Comparison of ENCODE assay signal across 26 cellular contexts in the genomic region with DNA sequence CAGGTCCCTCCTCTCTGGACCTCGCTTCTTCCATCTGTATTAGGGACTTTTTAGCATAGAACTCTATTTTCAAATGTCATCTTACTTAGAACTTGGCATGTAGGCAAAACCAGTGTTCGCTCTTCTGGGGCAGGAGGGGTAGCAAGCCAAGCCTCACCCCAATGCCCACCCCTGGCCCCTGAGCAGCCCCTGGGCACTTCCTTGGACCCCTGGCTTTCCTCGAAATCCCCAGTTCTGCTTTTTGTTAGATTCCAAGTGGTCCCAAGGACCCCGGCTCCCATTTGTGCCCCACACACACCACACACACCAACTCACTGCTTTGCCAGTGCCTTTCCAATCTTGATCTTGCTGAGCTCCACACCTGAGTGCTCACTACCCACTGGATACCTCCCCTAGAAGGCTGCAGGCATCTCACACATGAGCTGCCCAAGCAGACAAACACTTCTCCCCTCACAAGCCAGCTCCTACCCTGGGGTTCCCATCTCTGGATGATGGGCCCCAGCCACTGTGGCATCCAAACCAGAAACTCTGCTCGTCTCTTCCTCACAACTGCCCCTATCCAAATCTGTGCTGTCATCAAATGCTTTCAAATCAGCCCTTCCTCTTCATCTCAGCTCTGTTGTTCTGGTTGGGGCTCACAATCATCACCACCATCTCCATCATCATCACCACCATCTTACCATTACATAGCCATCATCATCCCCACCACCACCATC.
"Had no signal": no experiment of that assay in that cellular context is flagged by ENCODE, and none has a peak within 500 bp of the region (broad histone marks: within the 10 kb centered on the region; RNA-seq: fewer than 3 reads in every experiment).

No MANE protein-coding gene starts in this region.

- H3K4me1 ChIP-seq: foreskin keratinocyte, parathyroid adenoma had no signal

- H3K9me3 ChIP-seq: heart left ventricle, psoas muscle, right lobe of liver, thoracic aorta, upper lobe of left lung had no signal

- DNase-seq: activated CD4-positive, alpha-beta T cell treated with anti-CD3 and anti-CD28 coated beads for 36 hours; activated CD4-positive, CD25-positive, alpha-beta regulatory T cell; activated gamma-delta T cell; activated naive CD4-positive, alpha-beta T cell treated with anti-CD3 and anti-CD28 coated beads, Interleukin-2, amount 10 ng/mL, durations not matched to agents 7 days and 5 days; activated naive CD8-positive, alpha-beta T cell treated with anti-CD3 and anti-CD28 coated beads, Interleukin-2, amount 10 ng/mL, durations not matched to agents 7 days and 5 days; activated T-cell treated with anti-CD3 and anti-CD28 coated beads, Interleukin-2, amount 50 U/mL, for 24 hours; amniotic stem cell; brain microvascular endothelial cell; caudate nucleus; foreskin keratinocyte; hypothalamus; immature natural killer cell; kidney glomerular epithelial cell; midbrain; naive thymus-derived CD4-positive, alpha-beta T cell; nucleus accumbens; right lobe of liver; stimulated activated CD4-positive, alpha-beta T cell treated with anti-CD3 and anti-CD28 coated beads, Interleukin-2, amount 100 ng/mL, for 48 hours; stimulated activated naive CD4-positive, alpha-beta T cell treated with Interleukin-2 at 50 U/mL for 16 hours; T-helper 1 cell had no signal

- H3K27me3 ChIP-seq: foreskin keratinocyte, heart left ventricle, right lobe of liver, upper lobe of left lung had no signal

- H3K27ac ChIP-seq: brain microvascular endothelial cell, foreskin keratinocyte, parathyroid adenoma, psoas muscle, right lobe of liver, thoracic aorta, upper lobe of left lung had no signal

- ATAC-seq: activated CD4-positive, alpha-beta T cell treated with anti-CD3 and anti-CD28 coated beads for 36 hours; esophagus mucosa; foreskin keratinocyte; naive thymus-derived CD4-positive, alpha-beta T cell had no signal

- H3K36me3 ChIP-seq: brain microvascular endothelial cell, heart left ventricle, right lobe of liver, thoracic aorta, upper lobe of left lung had no signal

- H3K4me3 ChIP-seq: heart left ventricle, psoas muscle, right lobe of liver, thoracic aorta, upper lobe of left lung had no signal
